ENCODE assay signal across 8 cellular contexts in genomic region chr18:63320041-63320689, GRCh38. TPM values are rescaled to one million over a fixed set of nuclear protein-coding genes. Genes with fewer than 3 reads are reported as not detected.
A peak's percentile ranks its signal among the peaks of the same experiment; 100 is the strongest.
DNase-seq lines count a peak whose midpoint lies in the region; ATAC-seq and TF ChIP-seq lines count a peak whose summit lies in the region.

No MANE protein-coding gene starts in this region.

- H4K20me1 ChIP-seq in neural progenitor cell (ENCODE audit: low read depth) = peaks cover 8% of the 10 kb centered on the region

- H3K9ac ChIP-seq in neural progenitor cell = no peak overlapping the region

- peaks cover 13% of the 10 kb centered on the region for H3K27me3 Mint-ChIP-seq in neural progenitor cell (ENCODE audit: insufficient read depth, low read depth)

- H3K4me1 ChIP-seq in RWPE2 (ENCODE audit: insufficient read depth, poor library complexity, severe bottlenecking) (peaks cover 4% of the 10 kb centered on the region), neural progenitor cell (peaks cover 12% of the 10 kb centered on the region)

- H3K4me3 ChIP-seq in RWPE2 (ENCODE audit: severe bottlenecking) = peak overlapping the region; percentile 55
- peak overlapping the region; percentile 69 for H3K4me3 ChIP-seq in fibroblast of villous mesenchyme (ENCODE audit: low read depth, low read length)
- H3K4me3 ChIP-seq in neural progenitor cell = peak overlapping the region; percentile 61

- no peaks in the 10 kb centered on the region for H3K36me3 ChIP-seq in RWPE2 (ENCODE audit: low read depth)
- no peaks in the 10 kb centered on the region for H3K36me3 ChIP-seq in neural progenitor cell

- peak overlapping the region; percentile 89 for H3K4me3 Mint-ChIP-seq in neural progenitor cell

- H3K9me3 Mint-ChIP-seq in neural progenitor cell = no peaks in the 10 kb centered on the region

- H3K27ac Mint-ChIP-seq in neural progenitor cell = peak overlapping the region; percentile 94

- H3F3A ChIP-seq in neural progenitor cell (ENCODE audit: low read depth) = peaks cover 32% of the 10 kb centered on the region

- peaks cover 37% of the 10 kb centered on the region for H3K4me1 Mint-ChIP-seq in neural progenitor cell

- H3K36me3 Mint-ChIP-seq in neural progenitor cell = peaks cover 5% of the 10 kb centered on the region

- H3K9me3 ChIP-seq in RWPE2 (ENCODE audit: severe bottlenecking) (no peaks in the 10 kb centered on the region), neural progenitor cell (ENCODE audit: low read depth) (no peaks in the 10 kb centered on the region)

- TF ChIP-seq CTCF in RWPE2 (IDR thresholded peaks at IDR 0.05; ENCODE audit: poor library complexity, severe bottlenecking) = peak; percentile 69
- no peak for TF ChIP-seq CTCF in fibroblast of villous mesenchyme (IDR thresholded peaks at IDR 0.05; ENCODE audit: insufficient read depth, low read depth, low read length)
- peak; percentile 3 for TF ChIP-seq CTCF in neural progenitor cell (IDR thresholded peaks at IDR 0.05)

- H3K27ac ChIP-seq in RWPE2 (ENCODE audit: poor library complexity, severe bottlenecking) (peak overlapping the region; percentile 29), neural progenitor cell (no peak overlapping the region)

- DNase-seq in DMS79 treated with DMSO at 0.1 percent for 48 hours (lab: John Stamatoyannopoulos, UW) (peak; percentile 84), KG1 (lab: John Stamatoyannopoulos, UW) (peak; percentile 74), RWPE2 (ENCODE audit: low spot score) (no peak), fibroblast of villous mesenchyme (ENCODE audit: low read depth) (peak; percentile 77), neural progenitor cell (ENCODE audit: low spot score) (peak; percentile 87), stromal cell of bone marrow (ENCODE audit: low read depth) (peak; percentile 76)
- DNase-seq in activated effector memory CD4-positive, alpha-beta T cell treated with Interleukin-2 at 50 U/mL for 16 hours = peak; percentile 81

- H2AFZ ChIP-seq in neural progenitor cell (replicated peaks) = peak overlapping the region; percentile 4

- ATAC-seq in GM21723 (IDR thresholded peaks at IDR 0.05; ENCODE audit: unreplicated experiment) = peak; percentile 60
- ATAC-seq in RWPE2 (ENCODE audit: low read depth) = peak; percentile 58

- H3K27me3 ChIP-seq in RWPE2 (ENCODE audit: insufficient read depth, poor library complexity, severe bottlenecking) = peaks cover 33% of the 10 kb centered on the region
- H3K27me3 ChIP-seq in neural progenitor cell = peaks cover 63% of the 10 kb centered on the region

- no peaks in the 10 kb centered on the region for H3K79me2 ChIP-seq in neural progenitor cell (ENCODE audit: low read depth)

- peak overlapping the region; percentile 77 for H3K4me2 ChIP-seq in neural progenitor cell

RNA-seq across cellular contexts. Expression of gene BCL2, which starts 0.6 kb away (rescaled TPM):
- total RNA-seq in fibroblast of villous mesenchyme (0.64 and 0.86 TPM in 2 replicates), neural progenitor cell (ENCODE audit: low replicate concordance) (4.2 and 4.9 TPM in 2 replicates)

RNA-seq across cellular contexts. Expression of gene KDSR, which starts 46.8 kb away (rescaled TPM):
- 26.8 and 31.2 TPM in 2 replicates for total RNA-seq in fibroblast of villous mesenchyme
- 20.6 and 21.2 TPM in 2 replicates for total RNA-seq in neural progenitor cell (ENCODE audit: low replicate concordance)
